ENCODE assay signal across 1 cellular context in genomic region chr13:40074338-40074737, GRCh38.
TF ChIP-seq lines count a peak whose summit lies in the region.

No MANE protein-coding gene starts in this region.

TF ChIP-seq in H1, 55 proteins besides CTCF, POLR2A, EP300 and RAD21:
- no peak for TF ChIP-seq CHD2 (IDR thresholded peaks at IDR 0.05; ENCODE audit: low read length)
- TF ChIP-seq CBX8 (IDR thresholded peaks at IDR 0.05; ENCODE audit: borderline replicate concordance, low read depth, low read length) = no peak
- no peak for TF ChIP-seq BCL11A (IDR thresholded peaks at IDR 0.05; ENCODE audit: low read depth in 2 of 2, low read length in 2 of 2)
- TF ChIP-seq, protein P1, sequence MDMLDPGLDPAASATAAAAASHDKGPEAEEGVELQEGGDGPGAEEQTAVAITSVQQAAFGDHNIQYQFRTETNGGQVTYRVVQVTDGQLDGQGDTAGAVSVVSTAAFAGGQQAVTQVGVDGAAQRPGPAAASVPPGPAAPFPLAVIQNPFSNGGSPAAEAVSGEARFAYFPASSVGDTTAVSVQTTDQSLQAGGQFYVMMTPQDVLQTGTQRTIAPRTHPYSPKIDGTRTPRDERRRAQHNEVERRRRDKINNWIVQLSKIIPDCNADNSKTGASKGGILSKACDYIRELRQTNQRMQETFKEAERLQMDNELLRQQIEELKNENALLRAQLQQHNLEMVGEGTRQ (IDR thresholded peaks at IDR 0.05; ENCODE audit: low read length) = no peak
- no peak for TF ChIP-seq NRF1 (IDR thresholded peaks at IDR 0.05; ENCODE audit: low read depth, low read length)
- TF ChIP-seq SRF (IDR thresholded peaks at IDR 0.05; ENCODE audit: low read depth, low read length) = no peak
- no peak for TF ChIP-seq PHF8 (conservative IDR thresholded peaks at IDR 0.05; ENCODE audit: low read depth, low read length)
- TF ChIP-seq SP2 (IDR thresholded peaks at IDR 0.05; ENCODE audit: low read length) = no peak
- no peak for TF ChIP-seq ATF2 (IDR thresholded peaks at IDR 0.05; ENCODE audit: low read length)
- TF ChIP-seq POLR2AphosphoS5 (IDR thresholded peaks at IDR 0.05; ENCODE audit: low read depth, low read length) = no peak
- no peak for TF ChIP-seq RFX5 (IDR thresholded peaks at IDR 0.05; ENCODE audit: borderline replicate concordance, low read depth, low read length)
- no peak for TF ChIP-seq TEAD4 (IDR thresholded peaks at IDR 0.05; ENCODE audit: low read depth, low read length)
- no peak for TF ChIP-seq POU5F1 (IDR thresholded peaks at IDR 0.05; ENCODE audit: low read depth, low read length)
- TF ChIP-seq SP4 (IDR thresholded peaks at IDR 0.05; ENCODE audit: low read length) = no peak
- no peak for TF ChIP-seq CREB1 (IDR thresholded peaks at IDR 0.05)
TF ChIP-seq in H1: peak in this region for 0.
